Comparison of ENCODE assay signal across 12 cellular contexts in genomic region chr5:112077180-112077579, GRCh38.
DNase-seq lines count a peak whose midpoint lies in the region; ATAC-seq, FAIRE-seq and TF ChIP-seq lines count a peak whose summit lies in the region.
"Had no signal": no experiment of that assay in that cellular context is flagged by ENCODE, and none has a peak within 500 bp of the region (broad histone marks: within the 10 kb centered on the region; RNA-seq: fewer than 3 reads in every experiment).

No MANE protein-coding gene starts in this region.

- DNase-seq in GM12892 (ENCODE audit: insufficient read length) (no peak), choroid plexus epithelial cell (ENCODE audit: low read depth) (peak; percentile 59), inferior parietal cortex (ENCODE audit: extremely low spot score) (no peak), GM19238 (ENCODE audit: insufficient read length, low spot score) (no peak), COLO829 (ENCODE audit: low spot score) (no peak)
- DNase-seq in effector CD8-positive, alpha-beta T cell (lab: John Stamatoyannopoulos, UW) = no peak
- DNase-seq: activated naive CD4-positive, alpha-beta T cell; effector CD4-positive, alpha-beta T cell; PC-9; stimulated activated CD4-positive, alpha-beta T cell treated with anti-CD3 and anti-CD28 coated beads, Interleukin-4, amount 100 ng/mL, for 1 hour had no signal

- no peak for TF ChIP-seq POLR2A in GM12892 (IDR thresholded peaks at IDR 0.05; ENCODE audit: low read depth, low read length)

- ATAC-seq in GM19463 (IDR thresholded peaks at IDR 0.05; ENCODE audit: unreplicated experiment) (peak; percentile 89), HG03045 (IDR thresholded peaks at IDR 0.05; ENCODE audit: unreplicated experiment) (peak; percentile 94)

- no peak overlapping the region for H3K4me3 ChIP-seq in choroid plexus epithelial cell (ENCODE audit: low read depth, low read length)
- H3K4me3 ChIP-seq: PC-9 had no signal

- peak; percentile 87 for FAIRE-seq in GM12892 (lab: Jason Lieb, UNC)

- no peak for TF ChIP-seq CTCF in choroid plexus epithelial cell (conservative IDR thresholded peaks at IDR 0.05; ENCODE audit: low read depth, low read length)
